8 cellular contexts compared by ENCODE assay signal in genomic region chr7:86243171-86243570, GRCh38.
"Had no signal": no experiment of that assay in that cellular context is flagged by ENCODE, and none has a peak within 500 bp of the region (broad histone marks: within the 10 kb centered on the region; RNA-seq: fewer than 3 reads in every experiment).

No MANE protein-coding gene starts in this region.

- DNase-seq: GDM1, GF-D8 had no signal

- ATAC-seq: GM12878 had no signal

- H3K4me3 ChIP-seq: GM12878 had no signal

- FAIRE-seq: G401.6, GM12878, GM12891, GM12892, GM18507, GM19239 had no signal
